In genomic region chr13:99303863-99304521, GRCh38 we compare ENCODE assay signal across 10 cellular contexts. TPM values are rescaled to one million over a fixed set of nuclear protein-coding genes. Genes with fewer than 3 reads are reported as not detected.
A peak's percentile ranks its signal among the peaks of the same experiment; 100 is the strongest.
DNase-seq lines count a peak whose midpoint lies in the region; ATAC-seq, FAIRE-seq and TF ChIP-seq lines count a peak whose summit lies in the region.
"Had no signal": no experiment of that assay in that cellular context is flagged by ENCODE, and none has a peak within 500 bp of the region (broad histone marks: within the 10 kb centered on the region; RNA-seq: fewer than 3 reads in every experiment).

No MANE protein-coding gene starts in this region.

- no peaks in the 10 kb centered on the region for H3K36me3 ChIP-seq in gastroesophageal sphincter
- no peaks in the 10 kb centered on the region for H3K36me3 ChIP-seq in small intestine (ENCODE audit: control insufficient read depth in 2 of 2, insufficient read depth in 2 of 2, low read length in 2 of 2)

- H3K36me3 Mint-ChIP-seq in activated CD4-positive, alpha-beta memory T cell treated with anti-CD3 and anti-CD28 coated beads for 36 hours: peaks cover 57% of the 10 kb centered on the region
- H3K36me3 Mint-ChIP-seq in osteocyte (ENCODE audit: unreplicated experiment): peaks cover 9% of the 10 kb centered on the region

- no peak for FAIRE-seq in small intestine (lab: Jason Lieb, UNC)

- H3K9me3 Mint-ChIP-seq in activated CD4-positive, alpha-beta memory T cell treated with anti-CD3 and anti-CD28 coated beads for 36 hours: no peaks in the 10 kb centered on the region
- no peaks in the 10 kb centered on the region for H3K9me3 Mint-ChIP-seq in osteocyte (ENCODE audit: unreplicated experiment)

- CTCF ChIA-PET in activated CD4-positive, alpha-beta memory T cell treated with anti-CD3 and anti-CD28 coated beads for 36 hours (lab: Charles Lee): interaction anchor here (0.9 to 9.8 kb wide), 9 partner anchors 10 to 133 kb away, joined by 3 to 93 read pairs (median 6); no protein-coding TSS in a partner anchor

- intact Hi-C loops in activated CD4-positive, alpha-beta memory T cell treated with anti-CD3 and anti-CD28 coated beads for 36 hours (cut with micrococcal nuclease): loop anchor here (10.0 kb wide), 1 partner anchor 301 kb away; the partner anchor contains the start of gene CLYBL

- ATAC-seq in gastroesophageal sphincter (no peak), HG02571 (IDR thresholded peaks at IDR 0.05; ENCODE audit: unreplicated experiment) (no peak)

- H3K27ac ChIP-seq in gastroesophageal sphincter (peak overlapping the region in 3 of 4 donors; percentile 22 to 58 (median 29)), small intestine (ENCODE audit: low read depth in 1 of 2, low read length in 1 of 2) (peak overlapping the region in 1 of 2 donors; percentile 79)

- peaks cover 66% of the 10 kb centered on the region for H3K4me1 Mint-ChIP-seq in activated CD4-positive, alpha-beta memory T cell treated with anti-CD3 and anti-CD28 coated beads for 36 hours (ENCODE audit: low read depth)
- H3K4me1 Mint-ChIP-seq in osteocyte (ENCODE audit: unreplicated experiment): peaks cover 26% of the 10 kb centered on the region

- no peak for TF ChIP-seq CTCF in gastroesophageal sphincter (IDR thresholded peaks at IDR 0.05)
- TF ChIP-seq CTCF in osteocyte (IDR thresholded peaks at IDR 0.05): no peak
- no peak for TF ChIP-seq CTCF in GM10266 (IDR thresholded peaks at IDR 0.05; ENCODE audit: control insufficient read depth, insufficient read depth, low read depth, missing control alignments)

- no peaks in the 10 kb centered on the region for H3K27me3 ChIP-seq in gastroesophageal sphincter
- no peaks in the 10 kb centered on the region for H3K27me3 ChIP-seq in small intestine (ENCODE audit: control insufficient read depth in 2 of 2, insufficient read depth in 2 of 2, low read length in 2 of 2)

- H3K4me1 ChIP-seq in gastroesophageal sphincter (peaks cover 7 to 74% (median 8%) of the 10 kb centered on the region in 3 donors), small intestine (ENCODE audit: control insufficient read depth in 2 of 2, insufficient read depth in 1 of 2, low read depth in 1 of 2, low read length in 1 of 2) (peaks cover 0 to 9% of the 10 kb centered on the region in 2 donors)

- H3K4me3 ChIP-seq in gastroesophageal sphincter: peak overlapping the region in 1 of 2 donors; percentile 15
- no peak overlapping the region for H3K4me3 ChIP-seq in small intestine (ENCODE audit: low read depth in 1 of 2, low read length in 2 of 2)

- H3K4me3 Mint-ChIP-seq in activated CD4-positive, alpha-beta memory T cell treated with anti-CD3 and anti-CD28 coated beads for 36 hours: peak overlapping the region; percentile 93
- no peak overlapping the region for H3K4me3 Mint-ChIP-seq in osteocyte (ENCODE audit: unreplicated experiment)

- no peaks in the 10 kb centered on the region for H3K9me3 ChIP-seq in gastroesophageal sphincter
- no peaks in the 10 kb centered on the region for H3K9me3 ChIP-seq in small intestine (ENCODE audit: control insufficient read depth, low read depth)

- DNase-seq in Kasumi-1 (lab: John Stamatoyannopoulos, UW) (peak; percentile 19 to 24), small intestine (no peak), osteocyte (ENCODE audit: extremely low spot score, unreplicated experiment) (no peak), GM10266 (ENCODE audit: extremely low spot score) (no peak)
- DNase-seq in activated CD4-positive, alpha-beta memory T cell treated with anti-CD3 and anti-CD28 coated beads for 36 hours: peak; percentile 85
- DNase-seq in stimulated activated CD4-positive, alpha-beta T cell treated with anti-CD3 and anti-CD28 coated beads, Interleukin-4, amount 100 ng/mL, for 4 hours: peak; percentile 32 to 46

- POLR2A ChIA-PET in activated CD4-positive, alpha-beta memory T cell treated with anti-CD3 and anti-CD28 coated beads for 36 hours (lab: Charles Lee): interaction anchor here (0.6 to 14.1 kb wide), 13 partner anchors 6 to 890 kb away, joined by 3 to 246 read pairs (median 8); no protein-coding TSS in a partner anchor

- 67 to 83% methylated on average over 3 to 5 of the region's 14 CpGs for WGBS in gastroesophageal sphincter (ENCODE audit: low coverage in 1 of 2), 2 donors
- WGBS in small intestine, 3 donors: 73 to 87% (median 81%) methylated on average over 14 of the region's 14 CpGs

- H3K27ac Mint-ChIP-seq in activated CD4-positive, alpha-beta memory T cell treated with anti-CD3 and anti-CD28 coated beads for 36 hours: peak overlapping the region; percentile 99
- no peak overlapping the region for H3K27ac Mint-ChIP-seq in osteocyte (ENCODE audit: unreplicated experiment)

- TF ChIP-seq POLR2A in gastroesophageal sphincter (IDR thresholded peaks at IDR 0.05): peak in 1 of 2 donors; percentile 16

- no peaks in the 10 kb centered on the region for H3K27me3 Mint-ChIP-seq in activated CD4-positive, alpha-beta memory T cell treated with anti-CD3 and anti-CD28 coated beads for 36 hours
- no peaks in the 10 kb centered on the region for H3K27me3 Mint-ChIP-seq in osteocyte (ENCODE audit: unreplicated experiment)

- TF ChIP-seq EP300 in gastroesophageal sphincter (IDR thresholded peaks at IDR 0.05): no peak

RNA-seq across cellular contexts. Expression of gene GPR183, which starts 3.2 kb away (rescaled TPM):
- 10 to 100 TPM; 46.4 to 47.1 TPM for total RNA-seq in activated CD4-positive, alpha-beta memory T cell treated with anti-CD3 and anti-CD28 coated beads for 36 hours
- total RNA-seq in gastroesophageal sphincter (10 to 100 TPM; 11.5 to 23.8 (median 18.1) TPM), osteocyte (0.19 TPM in 1 of 2 replicates, not detected in the other)
- polyA plus RNA-seq in small intestine: 1 to 10 TPM in 2 of 3 donors, not detected in 1; 2.4 to 5.5 TPM
- total RNA-seq: SK-MEL-5 had no signal

RNA-seq across cellular contexts. Expression of gene GPR18, which starts 45.8 kb away (rescaled TPM):
- 1 to 10 TPM; 2.4 to 2.8 TPM for total RNA-seq in activated CD4-positive, alpha-beta memory T cell treated with anti-CD3 and anti-CD28 coated beads for 36 hours
- not detected for total RNA-seq in gastroesophageal sphincter
- under 1 TPM in 2 of 3 donors, not detected in 1; 0.54 to 0.66 TPM for polyA plus RNA-seq in small intestine
- not detected in 2 replicates for total RNA-seq in osteocyte
- total RNA-seq: myocyte had no signal

Comparison
In these comparisons a context has a peak if more than half of its experiments do, and no peak if none do; other contexts are left out.
1. DNase-seq: peak in Kasumi-1 (2 of 2), activated CD4-positive, alpha-beta memory T cell treated with anti-CD3 and anti-CD28 coated beads for 36 hours (single experiment) and stimulated activated CD4-positive, alpha-beta T cell treated with anti-CD3 and anti-CD28 coated beads, Interleukin-4, amount 100 ng/mL, for 4 hours (2 of 2); none in small intestine (single experiment), osteocyte (single experiment) and GM10266 (single experiment).
2. RNA of gene GPR183, which starts 3.2 kb away (total RNA-seq): 46.4 to 47.1 TPM in activated CD4-positive, alpha-beta memory T cell treated with anti-CD3 and anti-CD28 coated beads for 36 hours and 11.5 to 23.8 TPM in gastroesophageal sphincter; 0.19 TPM in osteocyte; every median in the first group is over 10 times any median in the second.